16 cellular contexts compared by ENCODE assay signal in genomic region chr15:41042851-41043250, GRCh38.
"Had no signal": no experiment of that assay in that cellular context is flagged by ENCODE, and none has a peak within 500 bp of the region (broad histone marks: within the 10 kb centered on the region; RNA-seq: fewer than 3 reads in every experiment).

No MANE protein-coding gene starts in this region.

- H3K4me2 ChIP-seq: hepatocyte had no signal

- H2AFZ ChIP-seq: hepatocyte had no signal

- H3K9me3 ChIP-seq: spleen, upper lobe of right lung had no signal

- H3K27me3 ChIP-seq: hepatocyte, spleen, upper lobe of right lung had no signal

- H3K27ac ChIP-seq: spleen, upper lobe of right lung had no signal

- DNase-seq: activated naive CD4-positive, alpha-beta T cell treated with anti-CD3 and anti-CD28 coated beads for 36 hours; activated naive CD8-positive, alpha-beta T cell treated with anti-CD3 and anti-CD28 coated beads, Interleukin-2, amount 50 U/mL, for 24 hours; activated T-cell treated with anti-CD3 and anti-CD28 coated beads, Interleukin-2, amount 50 U/mL, for 24 hours; anterior cingulate cortex; dermis blood vessel endothelial cell; effector CD8-positive, alpha-beta T cell; glutamatergic neuron; immature natural killer cell; nephron progenitor cell; spleen; stimulated activated CD4-positive, alpha-beta T cell treated with anti-CD3 and anti-CD28 coated beads, Interleukin-4, amount 100 ng/mL, for 1 hour; stimulated activated naive CD4-positive, alpha-beta T cell treated with Interleukin-2 at 50 U/mL for 16 hours; T1000; upper lobe of right lung had no signal

- H3K4me3 ChIP-seq: hepatocyte, spleen, upper lobe of right lung had no signal

- ATAC-seq: activated naive CD8-positive, alpha-beta T cell treated with anti-CD3 and anti-CD28 coated beads, Interleukin-2, amount 50 U/mL, for 24 hours; WTC11 had no signal
